In the genomic region with DNA sequence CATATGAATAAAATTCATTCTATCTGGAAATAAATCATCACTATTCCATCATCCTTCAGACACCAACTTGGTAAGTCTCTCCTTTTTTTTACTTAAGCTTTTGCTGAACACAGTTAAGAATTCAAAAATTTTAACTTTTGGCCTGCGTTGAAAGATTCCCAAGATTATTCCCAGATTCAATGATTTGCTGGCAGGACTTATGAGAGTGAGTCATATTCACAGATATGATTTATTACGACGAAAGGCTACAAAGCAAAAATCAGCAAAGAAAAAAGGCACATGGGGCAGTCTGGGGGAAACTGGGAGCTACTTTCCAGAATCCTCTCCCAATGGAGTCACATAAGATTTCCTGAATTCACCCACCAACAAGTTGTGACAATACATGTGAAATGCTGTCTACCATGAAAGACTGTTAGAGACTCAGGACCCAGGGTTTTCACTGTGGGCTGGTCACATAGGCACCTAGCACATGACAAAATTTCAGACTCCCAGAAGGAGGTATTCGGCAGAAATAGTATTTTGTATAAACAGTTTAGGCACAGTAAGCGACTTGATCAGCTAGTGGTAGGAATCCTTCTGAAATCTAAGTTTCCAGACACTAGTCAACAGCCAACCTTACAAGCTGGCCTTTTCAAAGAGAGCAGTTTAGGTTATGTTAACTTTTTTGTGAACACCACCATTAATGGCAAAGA, we compare ENCODE assay signal across 12 cellular contexts.
A peak's percentile ranks its signal among the peaks of the same experiment; 100 is the strongest.
DNase-seq lines count a peak whose midpoint lies in the region; ATAC-seq and TF ChIP-seq lines count a peak whose summit lies in the region.
"Had no signal": no experiment of that assay in that cellular context is flagged by ENCODE, and none has a peak within 500 bp of the region (broad histone marks: within the 10 kb centered on the region; RNA-seq: fewer than 3 reads in every experiment).

No MANE protein-coding gene starts in this region.

- peak overlapping the region in 1 of 2 experiments; percentile 67; a peak in 1 of 4 replicates for H4K8ac ChIP-seq in IMR-90 (ENCODE audit: low read depth in 2 of 2, low read length in 2 of 2)

- no peaks in the 10 kb centered on the region for H3K27me3 Mint-ChIP-seq in chondrocyte (ENCODE audit: low read depth)
- H3K27me3 Mint-ChIP-seq: B cell had no signal

- DNase-seq in IMR-90 (peak; percentile 75), chondrocyte (ENCODE audit: low spot score) (no peak), left lung (no peak), DMS 273 treated with DMSO at 0.1 percent for 48 hours (lab: John Stamatoyannopoulos, UW) (no peak), occipital lobe (lab: John Stamatoyannopoulos, UW) (no peak)
- DNase-seq: natural killer cell; stimulated activated CD4-positive, alpha-beta T cell treated with anti-CD3 and anti-CD28 coated beads, Interleukin-2, amount 100 ng/mL, for 48 hours; WERI-Rb-1 had no signal

- H2AFZ ChIP-seq in ACC112 (ENCODE audit: low read length, unreplicated experiment) = peak overlapping the region; percentile 11
- H2AFZ ChIP-seq in IMR-90 (replicated peaks; ENCODE audit: low read length, poor library complexity) = no peak overlapping the region

- ATAC-seq in IMR-90 (ENCODE audit: low read depth) = peak; percentile 64
- peak; percentile 21 for ATAC-seq in left lung
- ATAC-seq in HG02610 (IDR thresholded peaks at IDR 0.05; ENCODE audit: unreplicated experiment) = no peak
- no peak for ATAC-seq in activated CD4-positive, CD25-positive, alpha-beta regulatory T cell treated with anti-CD3 and anti-CD28 coated beads, Interleukin-2, amount 50 U/mL, for 24 hours
- ATAC-seq: natural killer cell had no signal

- in situ Hi-C loops in IMR-90 (cut with MboI; ENCODE audit: low sequenced_read_pairs) = no loop called here

- peak overlapping the region; percentile 17 for H2BK5ac ChIP-seq in IMR-90 (ENCODE audit: low read depth, low read length, poor library complexity, severe bottlenecking)

- 0 out of 2 replicates have a peak overlapping the region, but pooled peaks have one; percentile 28 for H2BK20ac ChIP-seq in IMR-90 (ENCODE audit: low read depth, low read length)

- H3K27ac Mint-ChIP-seq in chondrocyte (ENCODE audit: unreplicated experiment) = peak overlapping the region; percentile 93
- H3K27ac Mint-ChIP-seq: B cell, natural killer cell had no signal

- no peak overlapping the region for H3K18ac ChIP-seq in IMR-90 (ENCODE audit: low read depth, low read length)

- no peak overlapping the region for H4K91ac ChIP-seq in IMR-90 (ENCODE audit: insufficient read depth, low read depth, low read length)

- WGBS in IMR-90 (ENCODE audit: extremely low coverage in 2 of 2, insufficient read length in 1 of 2), 2 experiments = no CpG with 5 or more reads among the region's 5 CpGs

- H2BK120ac ChIP-seq in IMR-90 (ENCODE audit: low read depth, low read length) = peak overlapping the region; percentile 41; the same call in 1 of the 2 replicates

- peaks cover 29% of the 10 kb centered on the region for H4K20me1 ChIP-seq in IMR-90 (ENCODE audit: insufficient read depth, low read length)

- H3K4ac ChIP-seq in IMR-90 (ENCODE audit: low read depth, low read length) = peak overlapping the region; percentile 61; the same call in 1 of the 2 replicates

- no peaks in the 10 kb centered on the region for H3K9me3 ChIP-seq in IMR-90 (ENCODE audit: control insufficient read depth, insufficient read depth, low read length)
- H3K9me3 ChIP-seq in left lung = no peaks in the 10 kb centered on the region

- peak overlapping the region; percentile 41 for H3K4me3 ChIP-seq in ACC112 (ENCODE audit: low read depth, low read length)
- H3K4me3 ChIP-seq in IMR-90 (ENCODE audit: insufficient read depth, low read depth, low read length) = no peak overlapping the region
- H3K4me3 ChIP-seq in left lung = no peak overlapping the region

- H3K56ac ChIP-seq in IMR-90 (ENCODE audit: extremely low read depth, insufficient read depth, low read length) = no peak overlapping the region

- no peaks in the 10 kb centered on the region for H3K36me3 Mint-ChIP-seq in chondrocyte (ENCODE audit: low read depth)
- H3K36me3 Mint-ChIP-seq: natural killer cell had no signal

- no peak for TF ChIP-seq RAD21 in IMR-90 (IDR thresholded peaks at IDR 0.05; ENCODE audit: low read length)

- peak overlapping the region; percentile 21 for H3K4me3 Mint-ChIP-seq in chondrocyte (ENCODE audit: unreplicated experiment)
- H3K4me3 Mint-ChIP-seq: B cell, natural killer cell had no signal

- CTCF ChIA-PET in IMR-90 (lab: Yijun Ruan, JAX) = interaction anchor here (0.6 to 0.7 kb wide), 2 partner anchors 11 to 40 kb away, joined by 3 read pairs; no protein-coding TSS in a partner anchor

- no TSS peak for BruUV-seq in IMR-90 (replicated peaks; lab: Mats Ljungman, UMichigan)

- H3K27me3 ChIP-seq in ACC112 (ENCODE audit: insufficient read depth, low read length) = no peaks in the 10 kb centered on the region
- H3K27me3 ChIP-seq in IMR-90 (ENCODE audit: control insufficient read depth, insufficient read depth, low read length) = no peaks in the 10 kb centered on the region
- H3K27me3 ChIP-seq in left lung = no peaks in the 10 kb centered on the region

- intact Hi-C loops in IMR-90 (cut with micrococcal nuclease) = no loop called here
- intact Hi-C loops in left lung (cut with DNase I) = no loop called here

- H3K9me1 ChIP-seq in IMR-90 (ENCODE audit: insufficient read depth, low read length) = peaks cover 4% of the 10 kb centered on the region; the same call in 1 of the 2 replicates

- H2BK15ac ChIP-seq in IMR-90 (ENCODE audit: low read depth, low read length) = 0 out of 3 replicates have a peak overlapping the region, but pooled peaks have one; percentile 47

- H3K79me1 ChIP-seq in IMR-90 (ENCODE audit: low read depth in 1 of 2, low read length in 2 of 2) = peaks cover 17 to 59% of the 10 kb centered on the region in 2 experiments

- no peak overlapping the region for H2AK5ac ChIP-seq in IMR-90 (ENCODE audit: low read depth, low read length)

- H3K27ac ChIP-seq in ACC112 (ENCODE audit: low read depth, low read length) (peak overlapping the region; percentile 84), IMR-90 (ENCODE audit: insufficient read depth, low read length) (peak overlapping the region; percentile 40; the same call in 1 of the 2 replicates), left lung (peak overlapping the region; percentile 38 to 54)
- H3K27ac ChIP-seq: WERI-Rb-1 had no signal

- peak overlapping the region; percentile 61 for H4K5ac ChIP-seq in IMR-90 (ENCODE audit: low read depth, low read length)

- dilution Hi-C loops in IMR-90 (cut with HindIII; ENCODE audit: low sequenced_read_pairs, unreplicated experiment) = no loop called here

- no peaks in the 10 kb centered on the region for H3K9me3 Mint-ChIP-seq in chondrocyte (ENCODE audit: low read depth)

- H3K4me1 Mint-ChIP-seq in chondrocyte (ENCODE audit: low read depth) = peaks cover 86% of the 10 kb centered on the region

- peaks cover 33% of the 10 kb centered on the region for H3K4me1 ChIP-seq in ACC112 (ENCODE audit: control insufficient read depth, insufficient read depth, low read length, unreplicated experiment)
- H3K4me1 ChIP-seq in IMR-90 (ENCODE audit: control insufficient read depth, insufficient read depth, low read length) = peaks cover 6% of the 10 kb centered on the region
- H3K4me1 ChIP-seq in left lung = peaks cover 0 to 16% of the 10 kb centered on the region in 2 donors

- peak overlapping the region; percentile 60 for H2AK9ac ChIP-seq in IMR-90 (replicated peaks; ENCODE audit: low read depth, low read length, poor library complexity)

- peak overlapping the region; percentile 50 for H3K14ac ChIP-seq in IMR-90 (replicated peaks; ENCODE audit: low read depth, low read length)

- POLR2A ChIA-PET in IMR-90 (lab: Charles Lee; ENCODE audit: unreplicated experiment) = no interaction called here

- peaks cover 76% of the 10 kb centered on the region for H3K79me2 ChIP-seq in ACC112 (ENCODE audit: control insufficient read depth, insufficient read depth, low read length, unreplicated experiment)

- no peak for TF ChIP-seq POLR2A in IMR-90 (IDR thresholded peaks at IDR 0.05; ENCODE audit: low read depth, low read length)

- H3K23ac ChIP-seq in IMR-90 (ENCODE audit: low read depth, low read length) = peak overlapping the region; percentile 28; the same call in 1 of the 2 replicates

- H3K4me2 ChIP-seq in IMR-90 (ENCODE audit: low read depth, low read length) = peak overlapping the region; percentile 68

- H3K36me3 ChIP-seq in ACC112 (ENCODE audit: insufficient read depth, low read length) (peaks cover 4% of the 10 kb centered on the region; the same call in 1 of the 2 replicates), IMR-90 (ENCODE audit: control insufficient read depth, insufficient read depth, low read length) (peaks cover 2% of the 10 kb centered on the region; the same call in 1 of the 2 replicates), left lung (no peaks in the 10 kb centered on the region)
- H3K36me3 ChIP-seq: WERI-Rb-1 had no signal

- H3K9ac ChIP-seq in IMR-90 (ENCODE audit: low read depth, low read length) = no peak overlapping the region

- TF ChIP-seq CTCF in IMR-90 (conservative IDR thresholded peaks at IDR 0.05; ENCODE audit: low read depth, low read length) = no peak
- peak; percentile 25 for TF ChIP-seq CTCF in chondrocyte (IDR thresholded peaks at IDR 0.05)
- no peak for TF ChIP-seq CTCF in left lung (IDR thresholded peaks at IDR 0.05)

TF ChIP-seq in IMR-90, 13 proteins besides CTCF, POLR2A, EP300 and RAD21:
- no peak for TF ChIP-seq MXI1 (IDR thresholded peaks at IDR 0.05; ENCODE audit: borderline replicate concordance, low read depth, low read length)
- no peak for TF ChIP-seq BHLHE40 (IDR thresholded peaks at IDR 0.05; ENCODE audit: low read depth, low read length)
- TF ChIP-seq MAZ (IDR thresholded peaks at IDR 0.05; ENCODE audit: borderline replicate concordance, low read depth, low read length) = no peak
- no peak for TF ChIP-seq FOS (IDR thresholded peaks at IDR 0.05; ENCODE audit: low read depth, low read length)
- TF ChIP-seq, protein P1, sequence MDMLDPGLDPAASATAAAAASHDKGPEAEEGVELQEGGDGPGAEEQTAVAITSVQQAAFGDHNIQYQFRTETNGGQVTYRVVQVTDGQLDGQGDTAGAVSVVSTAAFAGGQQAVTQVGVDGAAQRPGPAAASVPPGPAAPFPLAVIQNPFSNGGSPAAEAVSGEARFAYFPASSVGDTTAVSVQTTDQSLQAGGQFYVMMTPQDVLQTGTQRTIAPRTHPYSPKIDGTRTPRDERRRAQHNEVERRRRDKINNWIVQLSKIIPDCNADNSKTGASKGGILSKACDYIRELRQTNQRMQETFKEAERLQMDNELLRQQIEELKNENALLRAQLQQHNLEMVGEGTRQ (IDR thresholded peaks at IDR 0.05; ENCODE audit: low read depth, low read length) = no peak
- TF ChIP-seq MAFK (IDR thresholded peaks at IDR 0.05; ENCODE audit: low read depth, low read length) = no peak
- TF ChIP-seq RFX5 (IDR thresholded peaks at IDR 0.05; ENCODE audit: low read depth, low read length) = no peak
- no peak for TF ChIP-seq RCOR1 (IDR thresholded peaks at IDR 0.05; ENCODE audit: insufficient replicate concordance, low read length)
- TF ChIP-seq CEBPB (IDR thresholded peaks at IDR 0.05; ENCODE audit: low read depth, low read length) = no peak
- TF ChIP-seq SMC3 (IDR thresholded peaks at IDR 0.05; ENCODE audit: low read depth, low read length) = no peak

Comparison
In these comparisons a context has a peak if more than half of its experiments do, and no peak if none do; other contexts are left out.
1. ATAC-seq: peak in IMR-90 (single experiment) and left lung (single experiment); none in HG02610 (single experiment) and activated CD4-positive, CD25-positive, alpha-beta regulatory T cell treated with anti-CD3 and anti-CD28 coated beads, Interleukin-2, amount 50 U/mL, for 24 hours (0 of 2).
2. Peak in every context shown above with its lines, with median percentiles within 50 percentile points of each other: H3K27ac ChIP-seq.